In the genomic region with DNA sequence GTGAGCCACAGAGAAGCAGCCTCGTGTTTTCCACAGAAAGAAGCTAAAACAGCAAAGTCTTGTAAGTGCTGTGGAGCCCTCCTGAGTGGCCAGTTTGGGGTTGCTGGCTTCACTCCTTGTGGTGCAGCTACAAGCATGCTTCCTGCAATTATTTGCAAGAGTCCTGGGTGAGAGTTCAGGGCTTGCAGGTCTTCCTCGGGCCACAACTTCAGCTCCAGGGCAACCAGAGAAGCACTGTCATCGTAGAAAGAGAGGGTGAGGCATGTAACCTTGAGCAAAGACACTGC, we compare ENCODE assay signal across 29 cellular contexts. TPM values are rescaled to one million over a fixed set of nuclear protein-coding genes. Genes with fewer than 3 reads are reported as not detected.
"Had no signal": no experiment of that assay in that cellular context is flagged by ENCODE, and none has a peak within 500 bp of the region (broad histone marks: within the 10 kb centered on the region; RNA-seq: fewer than 3 reads in every experiment).

No MANE protein-coding gene starts in this region.

- H2AFZ ChIP-seq: PC-9 had no signal

- H3K4me1 ChIP-seq: ascending aorta, body of pancreas had no signal

- H3K4me2 ChIP-seq: PC-9 had no signal

- H3K27me3 ChIP-seq: ascending aorta, body of pancreas had no signal

- ATAC-seq: activated CD8-positive, alpha-beta memory T cell treated with anti-CD3 and anti-CD28 coated beads, Interleukin-2, amount 10 ng/mL, durations not matched to agents 7 days and 5 days; activated naive CD4-positive, alpha-beta T cell treated with anti-CD3 and anti-CD28 coated beads, Interleukin-2, amount 50 U/mL, for 72 hours; activated naive CD8-positive, alpha-beta T cell treated with anti-CD3 and anti-CD28 coated beads, Interleukin-2, amount 50 U/mL, for 24 hours; activated T-cell treated with anti-CD3 and anti-CD28 coated beads, Interleukin-2, amount 50 U/mL, for 4 hours; body of pancreas; K562; T-cell; WTC11 had no signal

- H3K27ac Mint-ChIP-seq: activated CD8-positive, alpha-beta memory T cell treated with anti-CD3 and anti-CD28 coated beads, Interleukin-2, amount 10 ng/mL, durations not matched to agents 7 days and 5 days; activated naive CD4-positive, alpha-beta T cell treated with anti-CD3 and anti-CD28 coated beads, Interleukin-2, amount 50 U/mL, for 72 hours; activated naive CD8-positive, alpha-beta T cell treated with anti-CD3 and anti-CD28 coated beads, Interleukin-2, amount 50 U/mL, for 24 hours; T-cell; WTC11 had no signal

- H3K27me3 Mint-ChIP-seq: activated CD8-positive, alpha-beta memory T cell treated with anti-CD3 and anti-CD28 coated beads, Interleukin-2, amount 10 ng/mL, durations not matched to agents 7 days and 5 days; activated naive CD8-positive, alpha-beta T cell treated with anti-CD3 and anti-CD28 coated beads, Interleukin-2, amount 50 U/mL, for 24 hours; T-cell had no signal

- DNase-seq: activated CD4-positive, alpha-beta T cell treated with anti-CD3 and anti-CD28 coated beads for 48 hours; activated CD4-positive, alpha-beta T cell treated with anti-CD3 and anti-CD28 coated beads, Interleukin-2, amount 50 U/mL, for 4 hours; activated CD4-positive, CD25-positive, alpha-beta regulatory T cell treated with anti-CD3 and anti-CD28 coated beads, Interleukin-2, amount 50 U/mL, for 72 hours; activated CD8-positive, alpha-beta memory T cell treated with anti-CD3 and anti-CD28 coated beads, Interleukin-2, amount 10 ng/mL, durations not matched to agents 7 days and 5 days; activated effector memory CD4-positive, alpha-beta T cell treated with anti-CD3 and anti-CD28 coated beads, Interleukin-2, amount 50 U/mL, for 16 hours; activated naive CD4-positive, alpha-beta T cell treated with Interleukin-2 at 50 U/mL for 16 hours; activated naive CD8-positive, alpha-beta T cell treated with anti-CD3 and anti-CD28 coated beads, Interleukin-2, amount 50 U/mL, for 24 hours; activated T-cell treated with anti-CD3 and anti-CD28 coated beads, Interleukin-2, amount 50 U/mL, for 4 hours; amniotic stem cell; body of pancreas; central memory CD4-positive, alpha-beta T cell; Karpas-422; MM.1S; NCI-H1105; NCI-H1436; NCI-H1694 treated with DMSO at 0.1 percent for 48 hours; NCI-H2081; NCI-H524; PC-9; SHP77 treated with DMSO at 0.1 percent for 48 hours; T-cell; T-helper 2 cell; T1000 had no signal

- H3K4me1 Mint-ChIP-seq: activated CD8-positive, alpha-beta memory T cell treated with anti-CD3 and anti-CD28 coated beads, Interleukin-2, amount 10 ng/mL, durations not matched to agents 7 days and 5 days; activated naive CD8-positive, alpha-beta T cell treated with anti-CD3 and anti-CD28 coated beads, Interleukin-2, amount 50 U/mL, for 24 hours; T-cell had no signal

- H3K36me3 Mint-ChIP-seq: activated CD8-positive, alpha-beta memory T cell treated with anti-CD3 and anti-CD28 coated beads, Interleukin-2, amount 10 ng/mL, durations not matched to agents 7 days and 5 days; activated naive CD4-positive, alpha-beta T cell treated with anti-CD3 and anti-CD28 coated beads, Interleukin-2, amount 50 U/mL, for 72 hours; T-cell had no signal

- H3K4me3 Mint-ChIP-seq: activated CD8-positive, alpha-beta memory T cell treated with anti-CD3 and anti-CD28 coated beads, Interleukin-2, amount 10 ng/mL, durations not matched to agents 7 days and 5 days; activated naive CD8-positive, alpha-beta T cell treated with anti-CD3 and anti-CD28 coated beads, Interleukin-2, amount 50 U/mL, for 24 hours; activated T-cell treated with anti-CD3 and anti-CD28 coated beads, Interleukin-2, amount 50 U/mL, for 4 hours; T-cell; WTC11 had no signal

- H3K27ac ChIP-seq: ascending aorta, body of pancreas, PC-9 had no signal

- H3K4me3 ChIP-seq: ascending aorta, body of pancreas, K562, PC-9 had no signal

- H3K9me3 ChIP-seq: ascending aorta, body of pancreas had no signal

- H3K36me3 ChIP-seq: ascending aorta had no signal

RNA-seq across cellular contexts. Expression of gene SHISA6, which starts 37.9 kb away (rescaled TPM):
- total RNA-seq: activated CD8-positive, alpha-beta memory T cell treated with anti-CD3 and anti-CD28 coated beads, Interleukin-2, amount 10 ng/mL, durations not matched to agents 7 days and 5 days; activated naive CD4-positive, alpha-beta T cell treated with anti-CD3 and anti-CD28 coated beads, Interleukin-2, amount 50 U/mL, for 72 hours; activated T-cell treated with anti-CD3 and anti-CD28 coated beads, Interleukin-2, amount 50 U/mL, for 4 hours; bronchial epithelial cell; K562; PC-9; SK-MEL-5; T-cell had no signal
